In the genomic region with DNA sequence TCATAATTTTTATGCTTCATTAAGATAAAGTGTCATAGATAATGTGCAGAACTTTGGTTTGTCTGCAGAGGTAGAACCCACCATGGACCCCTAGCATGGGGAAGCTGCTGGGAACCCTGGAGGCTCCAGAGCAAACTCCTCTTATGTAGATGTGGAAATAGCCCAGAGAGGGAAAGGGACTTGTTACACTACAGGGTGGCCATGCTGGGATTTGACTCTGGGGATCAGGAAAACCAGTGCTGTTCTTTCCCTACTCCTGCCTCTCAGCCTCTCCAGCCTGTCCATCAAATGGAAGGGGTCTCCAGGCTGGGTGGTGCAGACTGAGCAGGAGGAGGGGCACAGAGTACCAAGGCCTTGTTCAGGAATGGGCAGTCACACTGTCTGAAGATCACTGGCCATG, we compare ENCODE assay signal across 1 cellular context.
TF ChIP-seq lines count a peak whose summit lies in the region.

No MANE protein-coding gene starts in this region.

TF ChIP-seq in GM23338, 12 proteins besides CTCF, POLR2A, EP300 and RAD21 (continued from another document):
- TF ChIP-seq, protein P1, sequence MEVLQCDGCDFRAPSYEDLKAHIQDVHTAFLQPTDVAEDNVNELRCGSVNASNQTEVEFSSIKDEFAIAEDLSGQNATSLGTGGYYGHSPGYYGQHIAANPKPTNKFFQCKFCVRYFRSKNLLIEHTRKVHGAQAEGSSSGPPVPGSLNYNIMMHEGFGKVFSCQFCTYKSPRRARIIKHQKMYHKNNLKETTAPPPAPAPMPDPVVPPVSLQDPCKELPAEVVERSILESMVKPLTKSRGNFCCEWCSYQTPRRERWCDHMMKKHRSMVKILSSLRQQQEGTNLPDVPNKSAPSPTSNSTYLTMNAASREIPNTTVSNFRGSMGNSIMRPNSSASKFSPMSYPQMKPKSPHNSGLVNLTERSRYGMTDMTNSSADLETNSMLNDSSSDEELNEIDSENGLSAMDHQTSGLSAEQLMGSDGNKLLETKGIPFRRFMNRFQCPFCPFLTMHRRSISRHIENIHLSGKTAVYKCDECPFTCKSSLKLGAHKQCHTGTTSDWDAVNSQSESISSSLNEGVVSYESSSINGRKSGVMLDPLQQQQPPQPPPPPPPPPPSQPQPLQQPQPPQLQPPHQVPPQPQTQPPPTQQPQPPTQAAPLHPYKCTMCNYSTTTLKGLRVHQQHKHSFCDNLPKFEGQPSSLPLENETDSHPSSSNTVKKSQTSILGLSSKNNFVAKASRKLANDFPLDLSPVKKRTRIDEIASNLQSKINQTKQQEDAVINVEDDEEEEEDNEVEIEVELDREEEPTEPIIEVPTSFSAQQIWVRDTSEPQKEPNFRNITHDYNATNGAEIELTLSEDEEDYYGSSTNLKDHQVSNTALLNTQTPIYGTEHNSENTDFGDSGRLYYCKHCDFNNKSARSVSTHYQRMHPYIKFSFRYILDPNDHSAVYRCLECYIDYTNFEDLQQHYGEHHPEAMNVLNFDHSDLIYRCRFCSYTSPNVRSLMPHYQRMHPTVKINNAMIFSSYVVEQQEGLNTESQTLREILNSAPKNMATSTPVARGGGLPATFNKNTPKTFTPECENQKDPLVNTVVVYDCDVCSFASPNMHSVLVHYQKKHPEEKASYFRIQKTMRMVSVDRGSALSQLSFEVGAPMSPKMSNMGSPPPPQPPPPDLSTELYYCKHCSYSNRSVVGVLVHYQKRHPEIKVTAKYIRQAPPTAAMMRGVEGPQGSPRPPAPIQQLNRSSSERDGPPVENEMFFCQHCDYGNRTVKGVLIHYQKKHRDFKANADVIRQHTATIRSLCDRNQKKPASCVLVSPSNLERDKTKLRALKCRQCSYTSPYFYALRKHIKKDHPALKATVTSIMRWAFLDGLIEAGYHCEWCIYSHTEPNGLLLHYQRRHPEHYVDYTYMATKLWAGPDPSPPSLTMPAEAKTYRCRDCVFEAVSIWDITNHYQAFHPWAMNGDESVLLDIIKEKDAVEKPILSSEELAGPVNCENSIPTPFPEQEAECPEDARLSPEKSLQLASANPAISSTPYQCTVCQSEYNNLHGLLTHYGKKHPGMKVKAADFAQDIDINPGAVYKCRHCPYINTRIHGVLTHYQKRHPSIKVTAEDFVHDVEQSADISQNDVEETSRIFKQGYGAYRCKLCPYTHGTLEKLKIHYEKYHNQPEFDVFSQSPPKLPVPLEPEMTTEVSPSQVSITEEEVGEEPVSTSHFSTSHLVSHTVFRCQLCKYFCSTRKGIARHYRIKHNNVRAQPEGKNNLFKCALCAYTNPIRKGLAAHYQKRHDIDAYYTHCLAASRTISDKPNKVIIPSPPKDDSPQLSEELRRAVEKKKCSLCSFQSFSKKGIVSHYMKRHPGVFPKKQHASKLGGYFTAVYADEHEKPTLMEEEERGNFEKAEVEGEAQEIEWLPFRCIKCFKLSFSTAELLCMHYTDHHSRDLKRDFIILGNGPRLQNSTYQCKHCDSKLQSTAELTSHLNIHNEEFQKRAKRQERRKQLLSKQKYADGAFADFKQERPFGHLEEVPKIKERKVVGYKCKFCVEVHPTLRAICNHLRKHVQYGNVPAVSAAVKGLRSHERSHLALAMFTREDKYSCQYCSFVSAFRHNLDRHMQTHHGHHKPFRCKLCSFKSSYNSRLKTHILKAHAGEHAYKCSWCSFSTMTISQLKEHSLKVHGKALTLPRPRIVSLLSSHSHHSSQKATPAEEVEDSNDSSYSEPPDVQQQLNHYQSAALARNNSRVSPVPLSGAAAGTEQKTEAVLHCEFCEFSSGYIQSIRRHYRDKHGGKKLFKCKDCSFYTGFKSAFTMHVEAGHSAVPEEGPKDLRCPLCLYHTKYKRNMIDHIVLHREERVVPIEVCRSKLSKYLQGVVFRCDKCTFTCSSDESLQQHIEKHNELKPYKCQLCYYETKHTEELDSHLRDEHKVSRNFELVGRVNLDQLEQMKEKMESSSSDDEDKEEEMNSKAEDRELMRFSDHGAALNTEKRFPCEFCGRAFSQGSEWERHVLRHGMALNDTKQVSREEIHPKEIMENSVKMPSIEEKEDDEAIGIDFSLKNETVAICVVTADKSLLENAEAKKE (CRISPR knock-in tag; IDR thresholded peaks at IDR 0.05), result no peak
- TF ChIP-seq ZNF114 (CRISPR knock-in tag; IDR thresholded peaks at IDR 0.05), result no peak
- TF ChIP-seq POLR2AphosphoS5 (IDR thresholded peaks at IDR 0.05; ENCODE audit: low read depth), result no peak
- no peak for TF ChIP-seq NANOG (IDR thresholded peaks at IDR 0.05; ENCODE audit: borderline replicate concordance)
- TF ChIP-seq, protein P2, sequence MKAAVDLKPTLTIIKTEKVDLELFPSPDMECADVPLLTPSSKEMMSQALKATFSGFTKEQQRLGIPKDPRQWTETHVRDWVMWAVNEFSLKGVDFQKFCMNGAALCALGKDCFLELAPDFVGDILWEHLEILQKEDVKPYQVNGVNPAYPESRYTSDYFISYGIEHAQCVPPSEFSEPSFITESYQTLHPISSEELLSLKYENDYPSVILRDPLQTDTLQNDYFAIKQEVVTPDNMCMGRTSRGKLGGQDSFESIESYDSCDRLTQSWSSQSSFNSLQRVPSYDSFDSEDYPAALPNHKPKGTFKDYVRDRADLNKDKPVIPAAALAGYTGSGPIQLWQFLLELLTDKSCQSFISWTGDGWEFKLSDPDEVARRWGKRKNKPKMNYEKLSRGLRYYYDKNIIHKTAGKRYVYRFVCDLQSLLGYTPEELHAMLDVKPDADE (IDR thresholded peaks at IDR 0.05), result no peak
- no peak for TF ChIP-seq CREB1 (CRISPR knock-in tag; IDR thresholded peaks at IDR 0.05; ENCODE audit: low read depth)
- TF ChIP-seq, protein P3, sequence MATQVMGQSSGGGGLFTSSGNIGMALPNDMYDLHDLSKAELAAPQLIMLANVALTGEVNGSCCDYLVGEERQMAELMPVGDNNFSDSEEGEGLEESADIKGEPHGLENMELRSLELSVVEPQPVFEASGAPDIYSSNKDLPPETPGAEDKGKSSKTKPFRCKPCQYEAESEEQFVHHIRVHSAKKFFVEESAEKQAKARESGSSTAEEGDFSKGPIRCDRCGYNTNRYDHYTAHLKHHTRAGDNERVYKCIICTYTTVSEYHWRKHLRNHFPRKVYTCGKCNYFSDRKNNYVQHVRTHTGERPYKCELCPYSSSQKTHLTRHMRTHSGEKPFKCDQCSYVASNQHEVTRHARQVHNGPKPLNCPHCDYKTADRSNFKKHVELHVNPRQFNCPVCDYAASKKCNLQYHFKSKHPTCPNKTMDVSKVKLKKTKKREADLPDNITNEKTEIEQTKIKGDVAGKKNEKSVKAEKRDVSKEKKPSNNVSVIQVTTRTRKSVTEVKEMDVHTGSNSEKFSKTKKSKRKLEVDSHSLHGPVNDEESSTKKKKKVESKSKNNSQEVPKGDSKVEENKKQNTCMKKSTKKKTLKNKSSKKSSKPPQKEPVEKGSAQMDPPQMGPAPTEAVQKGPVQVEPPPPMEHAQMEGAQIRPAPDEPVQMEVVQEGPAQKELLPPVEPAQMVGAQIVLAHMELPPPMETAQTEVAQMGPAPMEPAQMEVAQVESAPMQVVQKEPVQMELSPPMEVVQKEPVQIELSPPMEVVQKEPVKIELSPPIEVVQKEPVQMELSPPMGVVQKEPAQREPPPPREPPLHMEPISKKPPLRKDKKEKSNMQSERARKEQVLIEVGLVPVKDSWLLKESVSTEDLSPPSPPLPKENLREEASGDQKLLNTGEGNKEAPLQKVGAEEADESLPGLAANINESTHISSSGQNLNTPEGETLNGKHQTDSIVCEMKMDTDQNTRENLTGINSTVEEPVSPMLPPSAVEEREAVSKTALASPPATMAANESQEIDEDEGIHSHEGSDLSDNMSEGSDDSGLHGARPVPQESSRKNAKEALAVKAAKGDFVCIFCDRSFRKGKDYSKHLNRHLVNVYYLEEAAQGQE (IDR thresholded peaks at IDR 0.05; ENCODE audit: unreplicated experiment), result no peak
- no peak for TF ChIP-seq EZH2phosphoT487 (IDR thresholded peaks at IDR 0.05; ENCODE audit: unreplicated experiment)
